ENCODE assay signal across 2 cellular contexts in the genomic region with DNA sequence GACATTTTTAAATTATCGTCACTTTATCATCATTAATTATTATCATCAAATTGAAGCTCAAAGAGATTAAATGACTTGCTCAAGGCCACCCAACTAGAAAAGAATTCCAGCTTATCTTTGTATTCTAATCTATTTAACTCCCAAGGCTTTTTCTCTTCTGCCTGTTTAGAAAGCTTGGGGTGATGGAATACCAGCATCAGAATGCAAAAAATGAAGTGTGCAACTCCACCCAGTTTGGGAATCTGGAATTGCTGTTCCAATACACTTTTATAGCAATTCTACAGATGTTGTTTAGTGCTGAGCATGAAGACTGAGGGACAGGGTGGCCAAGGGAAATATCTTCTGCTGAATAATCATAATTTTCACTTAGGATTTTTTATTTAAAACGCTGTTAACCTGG.
TF ChIP-seq lines count a peak whose summit lies in the region.

No MANE protein-coding gene starts in this region.

TF ChIP-seq in SK-N-SH treated with all-trans-retinoic acid at 6 μM for 48 hours, 23 proteins besides CTCF, POLR2A, EP300 and RAD21 (continued from another document):
- TF ChIP-seq, protein P1, sequence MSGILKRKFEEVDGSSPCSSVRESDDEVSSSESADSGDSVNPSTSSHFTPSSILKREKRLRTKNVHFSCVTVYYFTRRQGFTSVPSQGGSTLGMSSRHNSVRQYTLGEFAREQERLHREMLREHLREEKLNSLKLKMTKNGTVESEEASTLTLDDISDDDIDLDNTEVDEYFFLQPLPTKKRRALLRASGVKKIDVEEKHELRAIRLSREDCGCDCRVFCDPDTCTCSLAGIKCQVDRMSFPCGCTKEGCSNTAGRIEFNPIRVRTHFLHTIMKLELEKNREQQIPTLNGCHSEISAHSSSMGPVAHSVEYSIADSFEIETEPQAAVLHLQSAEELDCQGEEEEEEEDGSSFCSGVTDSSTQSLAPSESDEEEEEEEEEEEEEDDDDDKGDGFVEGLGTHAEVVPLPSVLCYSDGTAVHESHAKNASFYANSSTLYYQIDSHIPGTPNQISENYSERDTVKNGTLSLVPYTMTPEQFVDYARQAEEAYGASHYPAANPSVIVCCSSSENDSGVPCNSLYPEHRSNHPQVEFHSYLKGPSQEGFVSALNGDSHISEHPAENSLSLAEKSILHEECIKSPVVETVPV (CRISPR knock-in tag; IDR thresholded peaks at IDR 0.05) = no peak
- TF ChIP-seq ZFP3 (CRISPR knock-in tag; IDR thresholded peaks at IDR 0.05) (no peak), OSR1 (CRISPR knock-in tag; IDR thresholded peaks at IDR 0.05) (no peak)
TF ChIP-seq in SK-N-SH treated with all-trans-retinoic acid at 6 μM for 48 hours: peak in this region for 1.

TF ChIP-seq in SK-N-SH, 30 proteins besides CTCF, POLR2A, EP300 and RAD21 (continued from another document):
- no peak for TF ChIP-seq SMC3 (IDR thresholded peaks at IDR 0.05; ENCODE audit: low read depth, low read length)
- TF ChIP-seq YY1 (IDR thresholded peaks at IDR 0.05; ENCODE audit: low read depth) = no peak
- TF ChIP-seq, protein P2, sequence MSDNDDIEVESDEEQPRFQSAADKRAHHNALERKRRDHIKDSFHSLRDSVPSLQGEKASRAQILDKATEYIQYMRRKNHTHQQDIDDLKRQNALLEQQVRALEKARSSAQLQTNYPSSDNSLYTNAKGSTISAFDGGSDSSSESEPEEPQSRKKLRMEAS (IDR thresholded peaks at IDR 0.05; ENCODE audit: low read depth) = no peak
- no peak for TF ChIP-seq TCF12 (IDR thresholded peaks at IDR 0.05)
- TF ChIP-seq, protein P3, sequence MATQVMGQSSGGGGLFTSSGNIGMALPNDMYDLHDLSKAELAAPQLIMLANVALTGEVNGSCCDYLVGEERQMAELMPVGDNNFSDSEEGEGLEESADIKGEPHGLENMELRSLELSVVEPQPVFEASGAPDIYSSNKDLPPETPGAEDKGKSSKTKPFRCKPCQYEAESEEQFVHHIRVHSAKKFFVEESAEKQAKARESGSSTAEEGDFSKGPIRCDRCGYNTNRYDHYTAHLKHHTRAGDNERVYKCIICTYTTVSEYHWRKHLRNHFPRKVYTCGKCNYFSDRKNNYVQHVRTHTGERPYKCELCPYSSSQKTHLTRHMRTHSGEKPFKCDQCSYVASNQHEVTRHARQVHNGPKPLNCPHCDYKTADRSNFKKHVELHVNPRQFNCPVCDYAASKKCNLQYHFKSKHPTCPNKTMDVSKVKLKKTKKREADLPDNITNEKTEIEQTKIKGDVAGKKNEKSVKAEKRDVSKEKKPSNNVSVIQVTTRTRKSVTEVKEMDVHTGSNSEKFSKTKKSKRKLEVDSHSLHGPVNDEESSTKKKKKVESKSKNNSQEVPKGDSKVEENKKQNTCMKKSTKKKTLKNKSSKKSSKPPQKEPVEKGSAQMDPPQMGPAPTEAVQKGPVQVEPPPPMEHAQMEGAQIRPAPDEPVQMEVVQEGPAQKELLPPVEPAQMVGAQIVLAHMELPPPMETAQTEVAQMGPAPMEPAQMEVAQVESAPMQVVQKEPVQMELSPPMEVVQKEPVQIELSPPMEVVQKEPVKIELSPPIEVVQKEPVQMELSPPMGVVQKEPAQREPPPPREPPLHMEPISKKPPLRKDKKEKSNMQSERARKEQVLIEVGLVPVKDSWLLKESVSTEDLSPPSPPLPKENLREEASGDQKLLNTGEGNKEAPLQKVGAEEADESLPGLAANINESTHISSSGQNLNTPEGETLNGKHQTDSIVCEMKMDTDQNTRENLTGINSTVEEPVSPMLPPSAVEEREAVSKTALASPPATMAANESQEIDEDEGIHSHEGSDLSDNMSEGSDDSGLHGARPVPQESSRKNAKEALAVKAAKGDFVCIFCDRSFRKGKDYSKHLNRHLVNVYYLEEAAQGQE (IDR thresholded peaks at IDR 0.05; ENCODE audit: low read depth, low read length) = no peak
- TF ChIP-seq, protein P4, sequence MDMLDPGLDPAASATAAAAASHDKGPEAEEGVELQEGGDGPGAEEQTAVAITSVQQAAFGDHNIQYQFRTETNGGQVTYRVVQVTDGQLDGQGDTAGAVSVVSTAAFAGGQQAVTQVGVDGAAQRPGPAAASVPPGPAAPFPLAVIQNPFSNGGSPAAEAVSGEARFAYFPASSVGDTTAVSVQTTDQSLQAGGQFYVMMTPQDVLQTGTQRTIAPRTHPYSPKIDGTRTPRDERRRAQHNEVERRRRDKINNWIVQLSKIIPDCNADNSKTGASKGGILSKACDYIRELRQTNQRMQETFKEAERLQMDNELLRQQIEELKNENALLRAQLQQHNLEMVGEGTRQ (IDR thresholded peaks at IDR 0.05; ENCODE audit: borderline replicate concordance, low read depth, low read length) = no peak
- TF ChIP-seq EZH2phosphoT487 (IDR thresholded peaks at IDR 0.05; ENCODE audit: borderline replicate concordance, low read depth) = no peak
- no peak for TF ChIP-seq NRF1 (IDR thresholded peaks at IDR 0.05; ENCODE audit: low read depth, low read length)
- TF ChIP-seq, protein P5, sequence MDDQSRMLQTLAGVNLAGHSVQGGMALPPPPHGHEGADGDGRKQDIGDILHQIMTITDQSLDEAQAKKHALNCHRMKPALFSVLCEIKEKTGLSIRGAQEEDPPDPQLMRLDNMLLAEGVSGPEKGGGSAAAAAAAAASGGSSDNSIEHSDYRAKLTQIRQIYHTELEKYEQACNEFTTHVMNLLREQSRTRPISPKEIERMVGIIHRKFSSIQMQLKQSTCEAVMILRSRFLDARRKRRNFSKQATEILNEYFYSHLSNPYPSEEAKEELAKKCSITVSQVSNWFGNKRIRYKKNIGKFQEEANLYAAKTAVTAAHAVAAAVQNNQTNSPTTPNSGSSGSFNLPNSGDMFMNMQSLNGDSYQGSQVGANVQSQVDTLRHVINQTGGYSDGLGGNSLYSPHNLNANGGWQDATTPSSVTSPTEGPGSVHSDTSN (IDR thresholded peaks at IDR 0.05) = no peak
- no peak for TF ChIP-seq ELF1 (IDR thresholded peaks at IDR 0.05)
- no peak for TF ChIP-seq MEF2A (IDR thresholded peaks at IDR 0.05; ENCODE audit: borderline replicate concordance, low read depth)
- TF ChIP-seq TEAD4 (IDR thresholded peaks at IDR 0.05; ENCODE audit: borderline replicate concordance, insufficient read depth) = no peak
